ENCODE assay signal across 13 cellular contexts in the genomic region with DNA sequence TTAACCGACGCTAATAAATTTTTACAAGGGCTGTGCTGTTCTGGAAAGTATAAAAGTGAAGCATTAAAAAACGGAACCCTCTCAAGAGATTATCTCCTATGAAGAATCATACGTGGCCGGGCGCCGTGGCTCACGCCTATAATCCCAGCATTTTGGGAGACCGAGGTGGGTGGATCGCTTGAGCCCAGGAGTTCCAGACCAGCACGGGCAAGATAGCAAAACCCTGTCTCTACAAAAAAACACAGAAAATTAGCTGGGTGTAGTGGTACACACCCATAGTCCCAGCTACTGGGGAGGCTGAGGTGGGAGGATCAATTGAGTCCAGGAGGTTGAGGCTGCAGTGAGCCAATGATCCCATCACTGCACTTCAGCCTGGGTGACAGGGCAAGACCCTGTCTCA.
DNase-seq lines count a peak whose midpoint lies in the region; ATAC-seq and FAIRE-seq lines count a peak whose summit lies in the region.
"Had no signal": no experiment of that assay in that cellular context is flagged by ENCODE, and none has a peak within 500 bp of the region (broad histone marks: within the 10 kb centered on the region; RNA-seq: fewer than 3 reads in every experiment).

No MANE protein-coding gene starts in this region.

- H3K9me3 ChIP-seq in small intestine (ENCODE audit: control insufficient read depth, low read depth): no peaks in the 10 kb centered on the region
- H3K9me3 ChIP-seq: prostate gland had no signal

- in situ Hi-C loops in G401 (cut with HindIII; ENCODE audit: low sequenced_read_pairs): no loop called here

- no peak for ATAC-seq in activated T-cell treated with anti-CD3 and anti-CD28 coated beads, Interleukin-2, amount 50 U/mL, for 72 hours (replicated peaks in 1 of 2)
- no peak for ATAC-seq in activated CD8-positive, alpha-beta T cell treated with anti-CD3 and anti-CD28 coated beads, Interleukin-2, amount 10 ng/mL, durations not matched to agents 7 days and 5 days
- no peak for ATAC-seq in GM18519 (IDR thresholded peaks at IDR 0.05; ENCODE audit: low FRiP score, unreplicated experiment)

- H3K27me3 ChIP-seq in small intestine (ENCODE audit: control insufficient read depth in 2 of 2, insufficient read depth in 2 of 2, low read length in 2 of 2): no peaks in the 10 kb centered on the region

- peaks cover 85% of the 10 kb centered on the region for H3K4me1 Mint-ChIP-seq in activated T-cell treated with anti-CD3 and anti-CD28 coated beads, Interleukin-2, amount 50 U/mL, for 24 hours (ENCODE audit: low read depth)
- H3K4me1 Mint-ChIP-seq in activated T-cell treated with anti-CD3 and anti-CD28 coated beads, Interleukin-2, amount 50 U/mL, for 72 hours (ENCODE audit: low read depth): peaks cover 89% of the 10 kb centered on the region
- peaks cover 83% of the 10 kb centered on the region for H3K4me1 Mint-ChIP-seq in activated CD8-positive, alpha-beta T cell treated with anti-CD3 and anti-CD28 coated beads, Interleukin-2, amount 10 ng/mL, durations not matched to agents 7 days and 5 days (ENCODE audit: low read depth)
- H3K4me1 Mint-ChIP-seq in immature natural killer cell: peaks cover 76 to 84% of the 10 kb centered on the region in 2 donors

- H3K27me3 Mint-ChIP-seq in activated T-cell treated with anti-CD3 and anti-CD28 coated beads, Interleukin-2, amount 50 U/mL, for 24 hours: no peaks in the 10 kb centered on the region
- H3K27me3 Mint-ChIP-seq in activated T-cell treated with anti-CD3 and anti-CD28 coated beads, Interleukin-2, amount 50 U/mL, for 72 hours (ENCODE audit: low read depth): no peaks in the 10 kb centered on the region
- no peaks in the 10 kb centered on the region for H3K27me3 Mint-ChIP-seq in activated CD8-positive, alpha-beta T cell treated with anti-CD3 and anti-CD28 coated beads, Interleukin-2, amount 10 ng/mL, durations not matched to agents 7 days and 5 days (ENCODE audit: low read depth)
- peaks cover 11 to 20% (median 17%) of the 10 kb centered on the region in 3 donors for H3K27me3 Mint-ChIP-seq in immature natural killer cell (ENCODE audit: low read depth in 3 of 3)

- H3K9me3 Mint-ChIP-seq in activated T-cell treated with anti-CD3 and anti-CD28 coated beads, Interleukin-2, amount 50 U/mL, for 24 hours: no peaks in the 10 kb centered on the region
- H3K9me3 Mint-ChIP-seq in activated T-cell treated with anti-CD3 and anti-CD28 coated beads, Interleukin-2, amount 50 U/mL, for 72 hours: no peaks in the 10 kb centered on the region
- H3K9me3 Mint-ChIP-seq in activated CD8-positive, alpha-beta T cell treated with anti-CD3 and anti-CD28 coated beads, Interleukin-2, amount 10 ng/mL, durations not matched to agents 7 days and 5 days (ENCODE audit: insufficient read depth): no peaks in the 10 kb centered on the region
- no peaks in the 10 kb centered on the region for H3K9me3 Mint-ChIP-seq in immature natural killer cell

- H3K36me3 ChIP-seq in small intestine (ENCODE audit: control insufficient read depth in 2 of 2, insufficient read depth in 2 of 2, low read length in 2 of 2): peaks cover 0 to 1% of the 10 kb centered on the region in 2 donors

- H3K4me3 Mint-ChIP-seq in activated T-cell treated with anti-CD3 and anti-CD28 coated beads, Interleukin-2, amount 50 U/mL, for 24 hours: no peak overlapping the region
- H3K4me3 Mint-ChIP-seq in activated T-cell treated with anti-CD3 and anti-CD28 coated beads, Interleukin-2, amount 50 U/mL, for 72 hours: no peak overlapping the region
- H3K4me3 Mint-ChIP-seq in activated CD8-positive, alpha-beta T cell treated with anti-CD3 and anti-CD28 coated beads, Interleukin-2, amount 10 ng/mL, durations not matched to agents 7 days and 5 days: no peak overlapping the region
- peak overlapping the region in 4 of 5 donors; percentile 17 to 84 (median 60) for H3K4me3 Mint-ChIP-seq in immature natural killer cell

- peaks cover 24% of the 10 kb centered on the region for H3K36me3 Mint-ChIP-seq in activated T-cell treated with anti-CD3 and anti-CD28 coated beads, Interleukin-2, amount 50 U/mL, for 24 hours (ENCODE audit: low read depth)
- peaks cover 0 to 9% of the 10 kb centered on the region in 2 donors for H3K36me3 Mint-ChIP-seq in activated T-cell treated with anti-CD3 and anti-CD28 coated beads, Interleukin-2, amount 50 U/mL, for 72 hours (ENCODE audit: insufficient read depth in 2 of 2)
- H3K36me3 Mint-ChIP-seq in activated CD8-positive, alpha-beta T cell treated with anti-CD3 and anti-CD28 coated beads, Interleukin-2, amount 10 ng/mL, durations not matched to agents 7 days and 5 days (ENCODE audit: low read depth): peaks cover 36% of the 10 kb centered on the region
- peaks cover 0 to 7% (median 3%) of the 10 kb centered on the region in 3 donors for H3K36me3 Mint-ChIP-seq in immature natural killer cell

- H3K4me3 ChIP-seq in small intestine (ENCODE audit: low read depth in 1 of 2, low read length in 2 of 2): no peak overlapping the region
- H3K4me3 ChIP-seq: prostate gland had no signal

- peak overlapping the region; percentile 97 for H3K27ac Mint-ChIP-seq in activated T-cell treated with anti-CD3 and anti-CD28 coated beads, Interleukin-2, amount 50 U/mL, for 24 hours
- H3K27ac Mint-ChIP-seq in activated T-cell treated with anti-CD3 and anti-CD28 coated beads, Interleukin-2, amount 50 U/mL, for 72 hours: no peak overlapping the region
- peak overlapping the region; percentile 94 for H3K27ac Mint-ChIP-seq in activated CD8-positive, alpha-beta T cell treated with anti-CD3 and anti-CD28 coated beads, Interleukin-2, amount 10 ng/mL, durations not matched to agents 7 days and 5 days
- peak overlapping the region; percentile 28 to 96 (median 94) for H3K27ac Mint-ChIP-seq in immature natural killer cell

- CTCF ChIA-PET in activated CD8-positive, alpha-beta T cell treated with anti-CD3 and anti-CD28 coated beads, Interleukin-2, amount 10 ng/mL, durations not matched to agents 7 days and 5 days (lab: Charles Lee): interaction anchor here (0.9 to 9.4 kb wide), 6 partner anchors 12 to 441 kb away, joined by 3 to 109 read pairs (median 8); a partner anchor contains a TSS

- POLR2A ChIA-PET in activated CD8-positive, alpha-beta T cell treated with anti-CD3 and anti-CD28 coated beads, Interleukin-2, amount 10 ng/mL, durations not matched to agents 7 days and 5 days (lab: Charles Lee): interaction anchor here (1.0 to 1.3 kb wide), 2 partner anchors 191 to 439 kb away, joined by 3 to 5 read pairs; a partner anchor contains a TSS

- DNase-seq in activated T-cell treated with anti-CD3 and anti-CD28 coated beads, Interleukin-2, amount 50 U/mL, for 24 hours: no peak
- DNase-seq in activated T-cell treated with anti-CD3 and anti-CD28 coated beads, Interleukin-2, amount 50 U/mL, for 72 hours: no peak
- no peak for DNase-seq in activated CD8-positive, alpha-beta T cell treated with anti-CD3 and anti-CD28 coated beads, Interleukin-2, amount 10 ng/mL, durations not matched to agents 7 days and 5 days
- DNase-seq in immature natural killer cell: no peak
- DNase-seq in substantia nigra (lab: John Stamatoyannopoulos, UW): no peak
- no peak for DNase-seq in G401 (ENCODE audit: low spot score)
- DNase-seq in small intestine: no peak
- DNase-seq: activated CD4-positive, alpha-beta T cell treated with anti-CD3 and anti-CD28 coated beads for 4 hours; activated effector memory CD4-positive, alpha-beta T cell treated with Interleukin-2 at 50 U/mL for 16 hours; stimulated activated CD8-positive, alpha-beta memory T cell treated with anti-CD3 and anti-CD28 coated beads, Interleukin-4, amount 100 ng/mL, for 48 hours had no signal

- WGBS in small intestine, 3 donors: 94 to 98% (median 96%) methylated on average over 11 of the region's 11 CpGs

- H3K27ac ChIP-seq in substantia nigra (ENCODE audit: low read depth, low read length, poor library complexity, severe bottlenecking): peak overlapping the region; percentile 92
- peak overlapping the region in 1 of 2 donors; percentile 82 for H3K27ac ChIP-seq in small intestine (ENCODE audit: low read depth in 1 of 2, low read length in 1 of 2)

- no peak for FAIRE-seq in small intestine (lab: Jason Lieb, UNC)
- FAIRE-seq: bronchial epithelial cell had no signal

- peaks cover 0 to 6% of the 10 kb centered on the region in 2 donors for H3K4me1 ChIP-seq in small intestine (ENCODE audit: control insufficient read depth in 2 of 2, insufficient read depth in 1 of 2, low read depth in 1 of 2, low read length in 1 of 2)

Comparison
In these comparisons a context has a peak if more than half of its experiments do, and no peak if none do; other contexts are left out.
1. H3K4me3 Mint-ChIP-seq: peak in immature natural killer cell (4 of 5); none in activated T-cell treated with anti-CD3 and anti-CD28 coated beads, Interleukin-2, amount 50 U/mL, for 24 hours (single experiment), activated T-cell treated with anti-CD3 and anti-CD28 coated beads, Interleukin-2, amount 50 U/mL, for 72 hours (0 of 2) and activated CD8-positive, alpha-beta T cell treated with anti-CD3 and anti-CD28 coated beads, Interleukin-2, amount 10 ng/mL, durations not matched to agents 7 days and 5 days (single experiment).